ENCODE assay signal across 8 cellular contexts in genomic region chr19:54451331-54451871, GRCh38. TPM values are rescaled to one million over a fixed set of nuclear protein-coding genes. Genes with fewer than 3 reads are reported as not detected.
DNase-seq lines count a peak whose midpoint lies in the region; ATAC-seq, FAIRE-seq and TF ChIP-seq lines count a peak whose summit lies in the region.

No MANE protein-coding gene starts in this region.

- H3K4me1 Mint-ChIP-seq in Calu3 (ENCODE audit: low read depth, unreplicated experiment) (peaks cover 16% of the 10 kb centered on the region), neural crest cell (peaks cover 37% of the 10 kb centered on the region)

- peaks cover 93% of the 10 kb centered on the region for H3K36me3 Mint-ChIP-seq in Calu3 (ENCODE audit: insufficient read depth, unreplicated experiment)
- peaks cover 20% of the 10 kb centered on the region for H3K36me3 Mint-ChIP-seq in neural crest cell (ENCODE audit: low read depth)

- no peak for FAIRE-seq in bronchial epithelial cell (lab: Jason Lieb, UNC)

- intact Hi-C loops in Calu3 (cut with micrococcal nuclease; ENCODE audit: unreplicated experiment), result no loop called here

- ATAC-seq in GM18907 (IDR thresholded peaks at IDR 0.05; ENCODE audit: unreplicated experiment), result no peak
- no peak for ATAC-seq in HG03469 (IDR thresholded peaks at IDR 0.05; ENCODE audit: unreplicated experiment)
- no peak for ATAC-seq in GM18873 (IDR thresholded peaks at IDR 0.05; ENCODE audit: low FRiP score, unreplicated experiment)
- ATAC-seq in GM19467 (IDR thresholded peaks at IDR 0.05; ENCODE audit: unreplicated experiment), result no peak

- BruUV-seq in Calu3 (replicated peaks; lab: Mats Ljungman, UMichigan), result no TSS peak

- H3K4me3 Mint-ChIP-seq in Calu3 (ENCODE audit: low read depth, unreplicated experiment) (peak overlapping the region; percentile 81), neural crest cell (peak overlapping the region; percentile 100)

- no peak overlapping the region for H3K4me3 ChIP-seq in bronchial epithelial cell (ENCODE audit: low read depth, low read length)

- peaks cover 35% of the 10 kb centered on the region for H3K36me3 ChIP-seq in bronchial epithelial cell (ENCODE audit: control insufficient read depth, insufficient read depth, low read length)

- peak overlapping the region; percentile 92 for H3K27ac Mint-ChIP-seq in Calu3 (ENCODE audit: unreplicated experiment)
- H3K27ac Mint-ChIP-seq in neural crest cell (ENCODE audit: unreplicated experiment), result no peak overlapping the region

- TF ChIP-seq CTCF in Calu3 (IDR thresholded peaks at IDR 0.05; ENCODE audit: unreplicated experiment), result no peak
- no peak for TF ChIP-seq CTCF in bronchial epithelial cell (IDR thresholded peaks at IDR 0.05; ENCODE audit: insufficient read depth, low read length, severe bottlenecking)
- TF ChIP-seq CTCF in neural crest cell (conservative IDR thresholded peaks at IDR 0.05), result no peak

- H3K27me3 Mint-ChIP-seq in Calu3 (ENCODE audit: unreplicated experiment) (no peaks in the 10 kb centered on the region), neural crest cell (ENCODE audit: low read depth) (peaks cover 4% of the 10 kb centered on the region)

- no peaks in the 10 kb centered on the region for H3K9me3 Mint-ChIP-seq in Calu3 (ENCODE audit: low read depth, unreplicated experiment)
- H3K9me3 Mint-ChIP-seq in neural crest cell, result no peaks in the 10 kb centered on the region

- H3K27me3 ChIP-seq in bronchial epithelial cell (ENCODE audit: control insufficient read depth, insufficient read depth, low read length), result no peaks in the 10 kb centered on the region

- DNase-seq in Calu3 (no peak), NCI-H774 (lab: John Stamatoyannopoulos, UW) (peak; percentile 9), bronchial epithelial cell (ENCODE audit: low read depth) (peak; percentile 31), neural crest cell (ENCODE audit: low read depth, low spot score) (no peak)

- CTCF ChIA-PET in Calu3 (lab: Charles Lee), result interaction anchor here (1.1 kb wide), 1 partner anchor 12 kb away, joined by 5 read pairs; the partner anchor contains the start of gene LENG9

RNA-seq across cellular contexts. Expression of gene LENG8, which starts 2.4 kb away (rescaled TPM):
- total RNA-seq in Calu3 (2022) (256 and 267 TPM in 2 replicates), bronchial epithelial cell (26.3 and 37.8 TPM in 2 replicates), neural crest cell (157 and 161 TPM in 2 replicates)

RNA-seq across cellular contexts. Expression of gene LENG9, which starts 12.2 kb away (rescaled TPM):
- total RNA-seq in Calu3 (2022) (14.7 and 16.4 TPM in 2 replicates), bronchial epithelial cell (6.5 and 15.0 TPM in 2 replicates), neural crest cell (2.5 and 3.0 TPM in 2 replicates)

RNA-seq across cellular contexts. Expression of gene CDC42EP5, which starts 21.7 kb away (rescaled TPM):
- total RNA-seq in Calu3 (2022) (12.9 and 19.7 TPM in 2 replicates), bronchial epithelial cell (18.2 and 20.4 TPM in 2 replicates), neural crest cell (6.7 and 7.7 TPM in 2 replicates)

RNA-seq across cellular contexts. Expression of gene TTYH1, which starts 36.1 kb away (rescaled TPM):
- total RNA-seq in Calu3 (2022), result 2.9 and 3.9 TPM in 2 replicates
- total RNA-seq in bronchial epithelial cell, result 0.26 TPM in 1 of 2 replicates, not detected in the other
- total RNA-seq in neural crest cell, result 180 and 207 TPM in 2 replicates

RNA-seq across cellular contexts. Expression of gene LAIR2, which starts 51.2 kb away (rescaled TPM):
- total RNA-seq in Calu3 (2022) (not detected in 2 replicates), bronchial epithelial cell (not detected in 2 replicates), neural crest cell (not detected in 2 replicates)

Comparison
In these comparisons a context has a peak if more than half of its experiments do, and no peak if none do; other contexts are left out.
1. DNase-seq: peak in NCI-H774 (single experiment) and bronchial epithelial cell (single experiment); none in Calu3 (single experiment) and neural crest cell (single experiment).